10 cellular contexts compared by ENCODE assay signal in the genomic region with DNA sequence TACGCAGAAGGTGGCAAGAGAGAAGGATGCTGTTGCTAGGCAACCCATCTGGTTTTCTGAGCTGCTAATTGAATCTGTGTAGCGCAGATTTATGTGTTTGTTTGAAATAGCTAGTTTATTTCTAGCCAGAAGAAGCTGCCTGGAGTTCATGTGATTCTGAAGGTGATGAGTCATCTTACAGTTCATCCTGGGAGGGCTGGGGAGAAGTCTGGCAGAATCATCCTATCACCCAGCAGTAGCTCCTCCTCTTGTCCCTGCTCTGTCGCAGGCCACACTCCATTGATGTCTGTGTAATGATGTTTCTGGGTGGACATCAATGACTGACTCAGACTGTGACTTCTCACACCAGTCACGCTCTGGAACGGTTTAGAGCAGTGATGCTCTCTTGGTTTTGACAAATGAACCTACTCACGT. TPM values are rescaled to one million over a fixed set of nuclear protein-coding genes. Genes with fewer than 3 reads are reported as not detected.
DNase-seq lines count a peak whose midpoint lies in the region; ATAC-seq, FAIRE-seq and TF ChIP-seq lines count a peak whose summit lies in the region.
"Had no signal": no experiment of that assay in that cellular context is flagged by ENCODE, and none has a peak within 500 bp of the region (broad histone marks: within the 10 kb centered on the region; RNA-seq: fewer than 3 reads in every experiment).

No MANE protein-coding gene starts in this region.

- no peak overlapping the region for H3K4ac ChIP-seq in H9 (ENCODE audit: low read depth, low read length)

- peaks cover 67% of the 10 kb centered on the region for H3K27me3 Mint-ChIP-seq in H9 (ENCODE audit: low read depth)

- no TSS peak for BruUV-seq in endothelial cell of umbilical vein (replicated peaks; lab: Mats Ljungman, UMichigan)

- H2BK12ac ChIP-seq in H9 (ENCODE audit: insufficient read length, low read depth, low read length) = no peak overlapping the region

- H3K23ac ChIP-seq in H9 (ENCODE audit: insufficient read length, low read depth, low read length) = no peak overlapping the region

- no peak overlapping the region for H2BK15ac ChIP-seq in H9 (ENCODE audit: low read depth, low read length)

- H2AFZ ChIP-seq in endothelial cell of umbilical vein (ENCODE audit: low read depth, low read length) (no peak overlapping the region), osteoblast (ENCODE audit: low read length) (peak overlapping the region; percentile 32), H9 (ENCODE audit: low read length) (no peak overlapping the region)

- no peak overlapping the region for H3K18ac ChIP-seq in H9 (ENCODE audit: insufficient read length, low read depth, low read length)

- no peak overlapping the region for H3K4me3 Mint-ChIP-seq in H9

- CTCF ChIA-PET in endothelial cell of umbilical vein (lab: Charles Lee) = interaction anchor here (1.2 to 2.2 kb wide), 3 partner anchors 21 to 70 kb away, joined by 3 to 6 read pairs (median 5); partner anchors contain the start of gene RTCB

- no peaks in the 10 kb centered on the region for H3K36me3 Mint-ChIP-seq in H9 (ENCODE audit: insufficient read depth in 1 of 3, low read depth in 3 of 3)

- POLR2A ChIA-PET in endothelial cell of umbilical vein (lab: Charles Lee) = no interaction called here

- no peak for ATAC-seq in HG03108 (IDR thresholded peaks at IDR 0.05; ENCODE audit: unreplicated experiment)
- no peak for ATAC-seq in HG03571 (IDR thresholded peaks at IDR 0.05; ENCODE audit: unreplicated experiment)

- H3T11ph ChIP-seq in H9 (ENCODE audit: low read length) = no peak overlapping the region

- no peak overlapping the region for H3K27ac Mint-ChIP-seq in H9

- intact Hi-C loops in endothelial cell of umbilical vein (cut with micrococcal nuclease) = no loop called here

- H3K9me3 ChIP-seq in endothelial cell of umbilical vein (replicated peaks; ENCODE audit: control insufficient read depth, insufficient read depth, low read length) (no peaks in the 10 kb centered on the region), osteoblast (ENCODE audit: low read depth, low read length) (no peaks in the 10 kb centered on the region), H9 (ENCODE audit: control insufficient read depth, low read depth, low read length) (no peaks in the 10 kb centered on the region)
- H3K9me3 ChIP-seq: gastrocnemius medialis had no signal

- no peak overlapping the region for H2BK20ac ChIP-seq in H9 (ENCODE audit: low read depth, low read length, poor library complexity, severe bottlenecking)

- H3K79me1 ChIP-seq in H9 (ENCODE audit: insufficient read depth, low read depth, low read length, poor library complexity, severe bottlenecking) = no peaks in the 10 kb centered on the region

- no peak overlapping the region for H4K91ac ChIP-seq in H9 (ENCODE audit: insufficient read length, low read depth, low read length)

- no peaks in the 10 kb centered on the region for H3K23me2 ChIP-seq in H9 (ENCODE audit: insufficient read length, low read depth, low read length, poor library complexity, severe bottlenecking)

- H3K14ac ChIP-seq in H9 (ENCODE audit: insufficient read depth, low read length) = no peak overlapping the region

- no CpG with 5 or more reads among the region's 6 CpGs for WGBS in H9 (ENCODE audit: extremely low coverage, insufficient read length, low lambda C conversion rate)

- no peak for FAIRE-seq in endothelial cell of umbilical vein (lab: Jason Lieb, UNC)

- dilution Hi-C loops in endothelial cell of umbilical vein (cut with MboI; ENCODE audit: extremely low pct_ligation_motif_present, low sequenced_read_pairs) = no loop called here

- H3K36me3 ChIP-seq in endothelial cell of umbilical vein (ENCODE audit: control insufficient read depth in 2 of 2, extremely low read depth in 1 of 2, insufficient read depth in 2 of 2, low read length in 2 of 2) (no peaks in the 10 kb centered on the region), osteoblast (ENCODE audit: insufficient read depth, low read length) (no peaks in the 10 kb centered on the region)
- H3K36me3 ChIP-seq: gastrocnemius medialis had no signal

- H3K56ac ChIP-seq in H9 (ENCODE audit: insufficient read length, low read depth, low read length) = no peak overlapping the region

- no peak overlapping the region for H2BK120ac ChIP-seq in H9 (ENCODE audit: low read depth, low read length, poor library complexity, severe bottlenecking)

- no peaks in the 10 kb centered on the region for H3K9me1 ChIP-seq in endothelial cell of umbilical vein (replicated peaks; ENCODE audit: control insufficient read depth, extremely low read depth, insufficient read depth, low read length)

- H3K27me3 ChIP-seq in endothelial cell of umbilical vein (ENCODE audit: control insufficient read depth in 2 of 2, insufficient read depth in 2 of 2, low read length in 2 of 2) = peaks cover 2 to 9% of the 10 kb centered on the region in 2 experiments
- H3K27me3 ChIP-seq in osteoblast (ENCODE audit: insufficient read depth, low read length) = peaks cover 9% of the 10 kb centered on the region
- H3K27me3 ChIP-seq in H9 (ENCODE audit: insufficient read depth, low read length) = no peaks in the 10 kb centered on the region; the same call in 1 of the 2 replicates

- no peak overlapping the region for H3K4me3 ChIP-seq in endothelial cell of umbilical vein (replicated peaks in 1 of 3; ENCODE audit: insufficient read depth in 1 of 3, low read depth in 1 of 3, low read length in 3 of 3)
- H3K4me3 ChIP-seq in osteoblast (ENCODE audit: insufficient read depth, low read length) = no peak overlapping the region
- H3K4me3 ChIP-seq in coronary artery = no peak overlapping the region
- H3K4me3 ChIP-seq: gastrocnemius medialis, skin epidermis had no signal

- H2AK5ac ChIP-seq in H9 (ENCODE audit: insufficient read length, low read length) = no peak overlapping the region

- no peak overlapping the region for H4K8ac ChIP-seq in H9 (replicated peaks; ENCODE audit: insufficient read length, low read depth, low read length)

- TF ChIP-seq POLR2A in endothelial cell of umbilical vein (IDR thresholded peaks at IDR 0.05; ENCODE audit: low read depth, low read length) = no peak

- H3K4me2 ChIP-seq in endothelial cell of umbilical vein (ENCODE audit: insufficient read depth, low read length) (no peak overlapping the region), osteoblast (ENCODE audit: insufficient read depth, low read length) (peak overlapping the region; percentile 18), H9 (ENCODE audit: insufficient read depth, insufficient read length, low read length) (no peak overlapping the region)

- no peak overlapping the region for H4K5ac ChIP-seq in H9 (ENCODE audit: insufficient read length, low read depth, low read length)

- H3K79me2 ChIP-seq in endothelial cell of umbilical vein (ENCODE audit: control insufficient read depth, insufficient read depth, low read length) = peaks cover 4% of the 10 kb centered on the region
- H3K79me2 ChIP-seq in osteoblast (ENCODE audit: insufficient read depth, low read length) = peaks cover 7% of the 10 kb centered on the region
- no peaks in the 10 kb centered on the region for H3K79me2 ChIP-seq in H9 (ENCODE audit: insufficient read depth, low read length)

- no peak for TF ChIP-seq CTCF in endothelial cell of umbilical vein (IDR thresholded peaks at IDR 0.05; ENCODE audit: extremely low read depth in 1 of 2, insufficient read depth in 1 of 2, low read depth in 1 of 2, low read length in 2 of 2)
- TF ChIP-seq CTCF in osteoblast (IDR thresholded peaks at IDR 0.05; ENCODE audit: extremely low read depth, low read depth, low read length) = no peak
- TF ChIP-seq CTCF in coronary artery (IDR thresholded peaks at IDR 0.05) = no peak
- no peak for TF ChIP-seq CTCF in H9 (conservative IDR thresholded peaks at IDR 0.05)

- DNase-seq in ELR (ENCODE audit: low read depth) (peak; percentile 75), NCI-H2171 (lab: John Stamatoyannopoulos, UW) (peak; percentile 91), endothelial cell of umbilical vein (ENCODE audit: low read depth, low spot score) (no peak), osteoblast (ENCODE audit: insufficient read length, low spot score, missing footprints) (peak; percentile 91), coronary artery (ENCODE audit: low spot score) (no peak), H9 (no peak)
- DNase-seq: gastrocnemius medialis had no signal

- H2BK5ac ChIP-seq in H9 (ENCODE audit: insufficient read length, low read length) = no peak overlapping the region

- H3K4me1 Mint-ChIP-seq in H9 = peaks cover 0 to 6% of the 10 kb centered on the region in 2 experiments; a peak in 2 of 4 replicates

- H3K4me1 ChIP-seq in endothelial cell of umbilical vein (ENCODE audit: control insufficient read depth, extremely low read depth, insufficient read depth, low read length) (peaks cover 9% of the 10 kb centered on the region), osteoblast (ENCODE audit: insufficient read depth, low read length) (peaks cover 16% of the 10 kb centered on the region), H9 (ENCODE audit: insufficient read depth, low read length) (peaks cover 3% of the 10 kb centered on the region; the same call in 1 of the 2 replicates)

- H3K27ac ChIP-seq in endothelial cell of umbilical vein (ENCODE audit: insufficient read depth, low read depth, low read length) = no peak overlapping the region
- H3K27ac ChIP-seq in osteoblast (ENCODE audit: low read depth, low read length) = no peak overlapping the region
- H3K27ac ChIP-seq in coronary artery = no peak overlapping the region
- no peak overlapping the region for H3K27ac ChIP-seq in H9 (ENCODE audit: insufficient read length, low read depth, low read length)
- H3K27ac ChIP-seq: gastrocnemius medialis had no signal

- no peaks in the 10 kb centered on the region for H3K9me3 Mint-ChIP-seq in H9

- H3K9ac ChIP-seq in endothelial cell of umbilical vein (replicated peaks; ENCODE audit: extremely low read depth, insufficient read depth, low read length) (no peak overlapping the region), H9 (ENCODE audit: extremely low read depth, insufficient read length, low read length) (no peak overlapping the region)

- H4K20me1 ChIP-seq in endothelial cell of umbilical vein (replicated peaks; ENCODE audit: control insufficient read depth, extremely low read depth, insufficient read depth, low read length) (no peaks in the 10 kb centered on the region), osteoblast (ENCODE audit: insufficient read depth, low read length) (no peaks in the 10 kb centered on the region), H9 (ENCODE audit: control insufficient read depth, insufficient read depth, insufficient read length) (no peaks in the 10 kb centered on the region)

RNA-seq across cellular contexts. Expression of gene FBXO7, which starts 4.8 kb away (rescaled TPM):
- total RNA-seq in endothelial cell of umbilical vein = 79.0 and 81.1 TPM in 2 replicates
- 112 TPM in 2 replicates for polyA plus RNA-seq in endothelial cell of umbilical vein
- polyA plus RNA-seq in endothelial cell of umbilical vein (2011; cell fraction: cytosol; rRNA removed) = 105 TPM in 2 replicates
- polyA plus RNA-seq in endothelial cell of umbilical vein (2011; cell fraction: nucleus; rRNA removed) = 73.6 and 78.8 TPM in 2 replicates
- polyA plus RNA-seq in endothelial cell of umbilical vein (2012) = 61.2 and 72.1 TPM in 2 replicates
- polyA minus RNA-seq in endothelial cell of umbilical vein = 148 TPM in 2 replicates
- 63.3 TPM for polyA minus RNA-seq in endothelial cell of umbilical vein (2011; cell fraction: cytosol; rRNA and poly(A)+ RNA removed)
- polyA minus RNA-seq in endothelial cell of umbilical vein (2011; cell fraction: nucleus; rRNA and poly(A)+ RNA removed) = 45.1 and 72.1 TPM in 2 replicates
- total RNA-seq in osteoblast = 72.2 and 80.0 TPM in 2 replicates
- 45.8 and 47.8 TPM in 2 replicates for total RNA-seq in H9 (2021)

RNA-seq across cellular contexts. Expression of gene BPIFC, which starts 5.6 kb away (rescaled TPM):
- total RNA-seq in endothelial cell of umbilical vein (not detected in 2 replicates), osteoblast (not detected in 2 replicates), H9 (2021) (not detected in 2 replicates)
- not detected in 2 replicates for polyA plus RNA-seq in endothelial cell of umbilical vein
- polyA plus RNA-seq in endothelial cell of umbilical vein (2011; cell fraction: cytosol; rRNA removed) = not detected in 2 replicates
- polyA plus RNA-seq in endothelial cell of umbilical vein (2011; cell fraction: nucleus; rRNA removed) = 0.08 TPM in 1 of 2 replicates, not detected in the other
- polyA plus RNA-seq in endothelial cell of umbilical vein (2012) = not detected in 2 replicates
- polyA minus RNA-seq in endothelial cell of umbilical vein = not detected in 2 replicates
- not detected for polyA minus RNA-seq in endothelial cell of umbilical vein (2011; cell fraction: cytosol; rRNA and poly(A)+ RNA removed)
- polyA minus RNA-seq in endothelial cell of umbilical vein (2011; cell fraction: nucleus; rRNA and poly(A)+ RNA removed) = not detected in 2 replicates
- total RNA-seq: gastrocnemius medialis had no signal

RNA-seq across cellular contexts. Expression of gene RTCB, which starts 57.8 kb away (rescaled TPM):
- total RNA-seq in endothelial cell of umbilical vein (97.4 and 98.7 TPM in 2 replicates), osteoblast (95.8 and 107 TPM in 2 replicates), H9 (2021) (100.0 and 101 TPM in 2 replicates)
- 85.2 and 100 TPM in 2 replicates for polyA plus RNA-seq in endothelial cell of umbilical vein
- polyA plus RNA-seq in endothelial cell of umbilical vein (2011; cell fraction: cytosol; rRNA removed) = 121 and 141 TPM in 2 replicates
- 102 and 139 TPM in 2 replicates for polyA plus RNA-seq in endothelial cell of umbilical vein (2011; cell fraction: nucleus; rRNA removed)
- 80.4 and 111 TPM in 2 replicates for polyA plus RNA-seq in endothelial cell of umbilical vein (2012)
- polyA minus RNA-seq in endothelial cell of umbilical vein = 129 and 130 TPM in 2 replicates
- polyA minus RNA-seq in endothelial cell of umbilical vein (2011; cell fraction: cytosol; rRNA and poly(A)+ RNA removed) = 28.2 TPM
- polyA minus RNA-seq in endothelial cell of umbilical vein (2011; cell fraction: nucleus; rRNA and poly(A)+ RNA removed) = 36.4 and 52.2 TPM in 2 replicates

Comparison
In these comparisons a context has a peak if more than half of its experiments do, and no peak if none do; other contexts are left out.
1. DNase-seq: peak in ELR (single experiment), NCI-H2171 (single experiment) and osteoblast (single experiment); none in endothelial cell of umbilical vein (single experiment), coronary artery (single experiment) and H9 (single experiment).